In genomic region chr6:52815167-52816092, GRCh38 we compare ENCODE assay signal across 1 cellular context.
TF ChIP-seq lines count a peak whose summit lies in the region.

No MANE protein-coding gene starts in this region.

TF ChIP-seq in HepG2, 621 proteins besides CTCF, POLR2A, EP300 and RAD21 (continued from another document and continues in another):
- TF ChIP-seq CEBPZ (IDR thresholded peaks at IDR 0.05; ENCODE audit: low read length) (no peak), ZGPAT (CRISPR knock-in tag; IDR thresholded peaks at IDR 0.05) (peak; percentile 70; the same call in 1 of the 2 replicates), PRDM15 (CRISPR knock-in tag; IDR thresholded peaks at IDR 0.05) (no peak), PAWR (CRISPR knock-in tag; IDR thresholded peaks at IDR 0.05; ENCODE audit: borderline replicate concordance) (no peak), CHCHD3 (CRISPR knock-in tag; IDR thresholded peaks at IDR 0.05) (no peak), SKIL (CRISPR knock-in tag; IDR thresholded peaks at IDR 0.05; ENCODE audit: borderline replicate concordance) (no peak), HMG20B (CRISPR knock-in tag; conservative IDR thresholded peaks at IDR 0.05) (peak; percentile 66; the same call in 1 of the 2 replicates), SMYD3 (CRISPR knock-in tag; IDR thresholded peaks at IDR 0.05) (no peak), MXD4 (CRISPR knock-in tag; IDR thresholded peaks at IDR 0.05) (0 out of 2 replicates have a peak, but pooled peaks have one; percentile 16), RARG (CRISPR knock-in tag; IDR thresholded peaks at IDR 0.05; ENCODE audit: low read depth) (no peak), ZNF274 (CRISPR knock-in tag; IDR thresholded peaks at IDR 0.05) (no peak), FOXJ3 (CRISPR knock-in tag; IDR thresholded peaks at IDR 0.05; ENCODE audit: borderline replicate concordance) (peak; percentile 92), SIX1 (CRISPR knock-in tag; IDR thresholded peaks at IDR 0.05; ENCODE audit: borderline replicate concordance) (no peak), CERS6 (CRISPR knock-in tag; IDR thresholded peaks at IDR 0.05) (no peak), KAT7 (CRISPR knock-in tag; IDR thresholded peaks at IDR 0.05; ENCODE audit: borderline replicate concordance) (peak; percentile 68; the same call in 1 of the 2 replicates), KDM5B (CRISPR knock-in tag; IDR thresholded peaks at IDR 0.05; ENCODE audit: borderline replicate concordance) (peak; percentile 67; the same call in 1 of the 2 replicates), CENPBD1 (CRISPR knock-in tag; IDR thresholded peaks at IDR 0.05; ENCODE audit: borderline replicate concordance, low read depth) (no peak), ZNF558 (CRISPR knock-in tag; IDR thresholded peaks at IDR 0.05; ENCODE audit: borderline replicate concordance) (no peak), TRIM22 (IDR thresholded peaks at IDR 0.05) (no peak), ZMYM2 (CRISPR knock-in tag; IDR thresholded peaks at IDR 0.05) (no peak), MAF1 (CRISPR knock-in tag; IDR thresholded peaks at IDR 0.05; ENCODE audit: borderline replicate concordance) (no peak), SRSF9 (IDR thresholded peaks at IDR 0.05; ENCODE audit: borderline replicate concordance, insufficient read depth, low read depth, low read length, poor library complexity, severe bottlenecking) (no peak), FUBP1 (CRISPR knock-in tag; IDR thresholded peaks at IDR 0.05; ENCODE audit: borderline replicate concordance) (no peak), ZNF607 (CRISPR knock-in tag; IDR thresholded peaks at IDR 0.05; ENCODE audit: borderline replicate concordance) (no peak), ZNF281 (CRISPR knock-in tag; IDR thresholded peaks at IDR 0.05; ENCODE audit: borderline replicate concordance) (no peak; the same call in 1 of the 2 replicates), CENPT (CRISPR knock-in tag; IDR thresholded peaks at IDR 0.05; ENCODE audit: low read depth) (no peak), SP2 (CRISPR knock-in tag; IDR thresholded peaks at IDR 0.05) (no peak), GLI4 (CRISPR knock-in tag; IDR thresholded peaks at IDR 0.05; ENCODE audit: borderline replicate concordance) (no peak; the same call in 1 of the 2 replicates), E2F2 (CRISPR knock-in tag; IDR thresholded peaks at IDR 0.05; ENCODE audit: borderline replicate concordance) (no peak), HOMEZ (CRISPR knock-in tag; IDR thresholded peaks at IDR 0.05; ENCODE audit: low read depth) (0 out of 2 replicates have a peak, but pooled peaks have one; percentile 25), ZNF143 (CRISPR knock-in tag; IDR thresholded peaks at IDR 0.05) (0 out of 2 replicates have a peak, but pooled peaks have one; percentile 28)
